ENCODE assay signal across 21 cellular contexts in the genomic region with DNA sequence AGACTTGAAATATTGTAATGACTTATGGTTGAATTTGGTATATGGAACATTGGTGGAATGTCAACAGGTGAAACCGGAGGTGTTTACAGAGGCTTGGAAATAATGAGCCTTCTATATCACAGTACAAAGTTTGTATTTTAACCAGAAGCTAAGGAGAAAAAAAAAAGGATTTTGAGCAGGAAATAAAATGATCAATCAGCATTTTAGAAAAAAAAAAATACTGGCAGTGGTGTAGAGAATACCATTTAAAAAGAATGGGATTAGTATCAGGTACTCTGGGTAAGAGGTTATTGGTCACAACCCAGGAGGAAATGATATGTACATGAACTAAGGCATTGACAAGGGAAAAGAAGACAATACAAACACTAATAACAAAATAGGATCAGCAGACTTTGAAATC.
DNase-seq lines count a peak whose midpoint lies in the region; ATAC-seq, FAIRE-seq and TF ChIP-seq lines count a peak whose summit lies in the region.
"Had no signal": no experiment of that assay in that cellular context is flagged by ENCODE, and none has a peak within 500 bp of the region (broad histone marks: within the 10 kb centered on the region; RNA-seq: fewer than 3 reads in every experiment).

No MANE protein-coding gene starts in this region.

- no peak overlapping the region for H2BK20ac ChIP-seq in H1 (ENCODE audit: low read length)

- H3K4me2 ChIP-seq in astrocyte (ENCODE audit: low read length) (no peak overlapping the region), H1 (ENCODE audit: insufficient read depth in 1 of 2, low read depth in 2 of 2, low read length in 2 of 2) (no peak overlapping the region)
- H3K4me2 ChIP-seq: A549; BLaER1 treated with 17β-estradiol and CSF1 and Interleukin-3, amounts not matched to agents 10 nM and 100 nM had no signal

- no peak overlapping the region for H4K5ac ChIP-seq in H1 (ENCODE audit: insufficient read length, low read depth, low read length)

- no peak overlapping the region for H2BK15ac ChIP-seq in H1 (ENCODE audit: low read length)

- H4K8ac ChIP-seq in H1 (ENCODE audit: extremely low read depth, insufficient read depth, low read length), result no peak overlapping the region

- TF ChIP-seq EP300 in H1 (IDR thresholded peaks at IDR 0.05; ENCODE audit: borderline replicate concordance in 1 of 2, low read depth in 2 of 2, low read length in 2 of 2), result no peak

- no peak for ATAC-seq in GM19467 (IDR thresholded peaks at IDR 0.05; ENCODE audit: unreplicated experiment)
- ATAC-seq: A549; CD8-positive, alpha-beta T cell had no signal

- H3K23ac ChIP-seq in H1 (ENCODE audit: insufficient read length), result no peak overlapping the region

- H3K36me3 ChIP-seq in HEK293 (ENCODE audit: control insufficient read depth in 2 of 2, insufficient read depth in 1 of 2, low read length in 2 of 2), result no peaks in the 10 kb centered on the region
- H3K36me3 ChIP-seq in astrocyte (ENCODE audit: insufficient read depth, low read length), result no peaks in the 10 kb centered on the region
- no peaks in the 10 kb centered on the region for H3K36me3 ChIP-seq in H1 (ENCODE audit: control insufficient read depth in 2 of 4, insufficient read depth in 4 of 4, low read length in 3 of 4)
- H3K36me3 ChIP-seq: BLaER1 treated with 17β-estradiol and CSF1 and Interleukin-3, amounts not matched to agents 10 nM and 100 nM had no signal

- H3K27ac ChIP-seq in HEK293 (ENCODE audit: extremely low read depth, low read depth, low read length) (no peak overlapping the region), astrocyte (ENCODE audit: low read depth, low read length) (no peak overlapping the region), H1 (ENCODE audit: low read depth, low read length) (no peak overlapping the region)
- H3K27ac ChIP-seq: 22Rv1; A549; BLaER1 treated with 17β-estradiol and CSF1 and Interleukin-3, amounts not matched to agents 10 nM and 100 nM; C4-2B had no signal

- H3K14ac ChIP-seq in H1 (ENCODE audit: insufficient read length), result no peak overlapping the region

- FAIRE-seq in astrocyte (lab: Jason Lieb, UNC) (peak; percentile 73), H1 (lab: Jason Lieb, UNC) (peak; percentile 68)
- FAIRE-seq: D721Med, G401.6, GM12891, GM19239 had no signal

- H3K9ac ChIP-seq in astrocyte (ENCODE audit: low read length), result no peak overlapping the region
- H3K9ac ChIP-seq in H1 (replicated peaks in 1 of 4; ENCODE audit: extremely low read depth in 1 of 4, low read depth in 3 of 4, low read length in 3 of 4), result no peak overlapping the region
- H3K9ac ChIP-seq: BLaER1 treated with 17β-estradiol and CSF1 and Interleukin-3, amounts not matched to agents 10 nM and 100 nM had no signal

- no peaks in the 10 kb centered on the region for H3K36me3 Mint-ChIP-seq in astrocyte (ENCODE audit: low read depth, unreplicated experiment)
- H3K36me3 Mint-ChIP-seq: CD8-positive, alpha-beta T cell had no signal

- H4K91ac ChIP-seq in H1 (replicated peaks; ENCODE audit: insufficient read length, low read length), result no peak overlapping the region

- TF ChIP-seq POLR2A in H1 (IDR thresholded peaks at IDR 0.05; ENCODE audit: control extremely low read depth in 1 of 2, low read depth in 2 of 2, low read length in 2 of 2), result no peak

- H3K27me3 Mint-ChIP-seq in astrocyte (ENCODE audit: low read depth, unreplicated experiment), result no peaks in the 10 kb centered on the region
- H3K27me3 Mint-ChIP-seq: B cell; CD4-positive, alpha-beta T cell had no signal

- H3K79me1 ChIP-seq in H1 (ENCODE audit: low read depth, low read length), result no peaks in the 10 kb centered on the region

- H2BK12ac ChIP-seq in H1 (ENCODE audit: low read depth, low read length), result no peak overlapping the region

- no peak overlapping the region for H3K27ac Mint-ChIP-seq in astrocyte (ENCODE audit: unreplicated experiment)
- H3K27ac Mint-ChIP-seq: B cell; CD4-positive, alpha-beta T cell; CD8-positive, alpha-beta T cell had no signal

- no peaks in the 10 kb centered on the region for H3K79me2 ChIP-seq in astrocyte (ENCODE audit: insufficient read depth, low read length)
- H3K79me2 ChIP-seq in H1 (ENCODE audit: control insufficient read depth in 1 of 2, insufficient read depth in 2 of 2, low read length in 2 of 2), result peaks cover 0 to 2% of the 10 kb centered on the region in 2 experiments; a peak in 1 of 4 replicates

- DNase-seq in astrocyte (ENCODE audit: low read depth), result no peak
- DNase-seq in H1 (ENCODE audit: low read depth in 1 of 2, low spot score in 2 of 2), result no peak
- no peak for DNase-seq in NCI-H1436 treated with DMSO at 0.1 percent for 48 hours (lab: John Stamatoyannopoulos, UW)
- DNase-seq: AML-193; Caco-2; Calu3; CD4-positive, alpha-beta T cell; CD8-positive, alpha-beta T cell; DMS79 treated with DMSO at 0.1 percent for 48 hours; GF-D8 had no signal

- no peak overlapping the region for H2BK5ac ChIP-seq in H1 (ENCODE audit: low read depth, low read length)

- no peaks in the 10 kb centered on the region for H3K4me1 Mint-ChIP-seq in astrocyte (ENCODE audit: low read depth, unreplicated experiment)
- H3K4me1 Mint-ChIP-seq: B cell had no signal

- no peak overlapping the region for H2AK5ac ChIP-seq in H1 (ENCODE audit: low read depth, low read length)

- 83% methylated on average over 1 of the region's 1 CpG; no CpG with 5 or more reads in 1 of the 2 experiments for WGBS in H1 (ENCODE audit: extremely low coverage in 1 of 2, insufficient coverage in 1 of 2, insufficient read length in 1 of 2, insufficient replicate concordance in 2 of 2, low coverage in 1 of 2, low lambda C conversion rate in 2 of 2, missing lambda C conversion rate in 1 of 2), 2 experiments

- H3K23me2 ChIP-seq in H1 (ENCODE audit: low read depth, low read length), result no peaks in the 10 kb centered on the region

- H2BK120ac ChIP-seq in H1 (replicated peaks; ENCODE audit: low read depth, low read length), result no peak overlapping the region

- no peak overlapping the region for H3K4me3 Mint-ChIP-seq in astrocyte (ENCODE audit: unreplicated experiment)
- H3K4me3 Mint-ChIP-seq: B cell; CD4-positive, alpha-beta T cell; CD8-positive, alpha-beta T cell had no signal

- H3K27me3 ChIP-seq in astrocyte (ENCODE audit: insufficient read depth, low read length) (no peaks in the 10 kb centered on the region), H1 (replicated peaks in 1 of 4; ENCODE audit: control insufficient read depth in 3 of 4, extremely low read depth in 1 of 4, insufficient read depth in 3 of 4, low read length in 3 of 4) (no peaks in the 10 kb centered on the region)

- H3K56ac ChIP-seq in H1 (replicated peaks; ENCODE audit: insufficient read length, low read depth, low read length), result no peak overlapping the region

- H3K9me3 Mint-ChIP-seq in astrocyte (ENCODE audit: unreplicated experiment), result no peaks in the 10 kb centered on the region

- H3K4ac ChIP-seq in H1 (replicated peaks; ENCODE audit: insufficient read length, low read depth, low read length), result no peak overlapping the region

- no peak for TF ChIP-seq RAD21 in H1 (IDR thresholded peaks at IDR 0.05 in 1 of 2, conservative IDR thresholded peaks at IDR 0.05 in 1 of 2; ENCODE audit: low read depth in 2 of 2, low read length in 2 of 2)

- H4K20me1 ChIP-seq in astrocyte (ENCODE audit: insufficient read depth, low read length), result no peaks in the 10 kb centered on the region
- no peaks in the 10 kb centered on the region for H4K20me1 ChIP-seq in H1 (replicated peaks in 1 of 2; ENCODE audit: control insufficient read depth in 1 of 2, insufficient read depth in 2 of 2, low read length in 2 of 2)
- H4K20me1 ChIP-seq: BLaER1 treated with 17β-estradiol and CSF1 and Interleukin-3, amounts not matched to agents 10 nM and 100 nM had no signal

- POLR2A ChIA-PET in HEK293 (lab: Yijun Ruan, JAX), result no interaction called here
- POLR2A ChIA-PET in H1 (lab: Charles Lee; ENCODE audit: partially characterized antibody), result no interaction called here

- no peak overlapping the region for H2AFZ ChIP-seq in astrocyte (ENCODE audit: low read depth, low read length)
- H2AFZ ChIP-seq in H1 (ENCODE audit: low read length), result no peak overlapping the region

- no peak overlapping the region for H3K4me3 ChIP-seq in HEK293 (ENCODE audit: low read depth, low read length)
- no peak overlapping the region for H3K4me3 ChIP-seq in astrocyte (ENCODE audit: insufficient read depth, low read depth, low read length)
- no peak overlapping the region for H3K4me3 ChIP-seq in H1 (ENCODE audit: extremely low read depth in 1 of 4, insufficient read depth in 2 of 4, low read depth in 3 of 4, low read length in 4 of 4)
- H3K4me3 ChIP-seq: A549; BLaER1 treated with 17β-estradiol and CSF1 and Interleukin-3, amounts not matched to agents 10 nM and 100 nM had no signal

- H3K4me1 ChIP-seq in HEK293 (ENCODE audit: control insufficient read depth, insufficient read depth, low read length) (no peaks in the 10 kb centered on the region), astrocyte (ENCODE audit: insufficient read depth, low read length) (no peaks in the 10 kb centered on the region), H1 (replicated peaks in 1 of 4; ENCODE audit: control insufficient read depth in 3 of 4, insufficient read depth in 4 of 4, low read length in 3 of 4) (peaks cover 0 to 6% (median 2%) of the 10 kb centered on the region in 4 experiments; a peak in 3 of 7 replicates)
- H3K4me1 ChIP-seq: A549; BLaER1 treated with 17β-estradiol and CSF1 and Interleukin-3, amounts not matched to agents 10 nM and 100 nM; Caco-2 had no signal

- CTCF ChIA-PET in HEK293 (lab: Yijun Ruan, JAX) (no interaction called here), H1 (lab: Charles Lee; ENCODE audit: partially characterized antibody) (no interaction called here)

- H3K9me3 ChIP-seq in HEK293 (ENCODE audit: control insufficient read depth, insufficient read depth, low read depth, low read length), result no peaks in the 10 kb centered on the region
- H3K9me3 ChIP-seq in astrocyte (ENCODE audit: insufficient read depth, low read depth, low read length), result no peaks in the 10 kb centered on the region
- no peaks in the 10 kb centered on the region for H3K9me3 ChIP-seq in H1 (ENCODE audit: insufficient read depth in 2 of 2, low read depth in 1 of 2, low read length in 1 of 2)
- H3K9me3 ChIP-seq: A549; BLaER1 treated with 17β-estradiol and CSF1 and Interleukin-3, amounts not matched to agents 10 nM and 100 nM; Caco-2 had no signal

- TF ChIP-seq CTCF in HEK293 (tag by site-specific recombination; IDR thresholded peaks at IDR 0.05) (no peak), astrocyte (IDR thresholded peaks at IDR 0.05; ENCODE audit: insufficient read depth, low read depth, low read length) (no peak), H1 (IDR thresholded peaks at IDR 0.05; ENCODE audit: control extremely low read depth in 1 of 3, insufficient read depth in 1 of 3, low read depth in 1 of 3, low read length in 3 of 3) (no peak)

- H3K18ac ChIP-seq in H1 (ENCODE audit: extremely low read depth, low read length), result no peak overlapping the region

TF ChIP-seq in H1, 55 proteins besides CTCF, POLR2A, EP300 and RAD21 (continues in another document):
- no peak for TF ChIP-seq JUND (IDR thresholded peaks at IDR 0.05; ENCODE audit: low read length)
- TF ChIP-seq RXRA (IDR thresholded peaks at IDR 0.05; ENCODE audit: insufficient read depth, low read depth, low read length), result no peak
- TF ChIP-seq TBP (IDR thresholded peaks at IDR 0.05; ENCODE audit: low read depth, low read length), result no peak
- no peak for TF ChIP-seq SIN3A (conservative IDR thresholded peaks at IDR 0.05 in 1 of 2, IDR thresholded peaks at IDR 0.05 in 1 of 2; ENCODE audit: low read depth in 1 of 2, low read length in 2 of 2)
